34 cellular contexts compared by ENCODE assay signal in the genomic region with DNA sequence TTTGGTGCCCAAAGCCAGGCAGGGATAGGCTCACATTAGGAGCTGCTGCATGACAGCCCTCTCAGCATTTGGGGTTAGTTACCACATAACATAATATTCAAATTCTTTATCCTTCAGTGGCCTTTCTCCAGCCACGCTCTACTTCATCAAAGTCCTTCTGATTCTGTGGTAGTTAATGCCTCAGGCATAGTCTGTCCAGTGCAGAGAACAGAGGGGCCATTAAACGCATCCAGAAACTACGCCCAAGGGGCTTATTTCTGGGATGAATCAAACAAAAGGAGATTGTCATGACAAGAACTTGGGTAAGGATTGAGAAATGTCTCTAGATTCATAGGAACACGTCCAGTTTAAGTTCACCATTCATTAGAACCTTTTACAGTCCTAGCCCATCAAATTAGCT.
"Had no signal": no experiment of that assay in that cellular context is flagged by ENCODE, and none has a peak within 500 bp of the region (broad histone marks: within the 10 kb centered on the region; RNA-seq: fewer than 3 reads in every experiment).

No MANE protein-coding gene starts in this region.

- H3K4me1 ChIP-seq: adrenal gland, body of pancreas, breast epithelium had no signal

- H3K27me3 ChIP-seq: adrenal gland, body of pancreas, brain microvascular endothelial cell, breast epithelium had no signal

- H3K27ac ChIP-seq: adrenal gland, body of pancreas, brain microvascular endothelial cell, breast epithelium, VCaP had no signal

- H3K9me3 Mint-ChIP-seq: activated CD4-positive, alpha-beta memory T cell treated with anti-CD3 and anti-CD28 coated beads for 36 hours; activated naive CD4-positive, alpha-beta T cell treated with anti-CD3 and anti-CD28 coated beads for 36 hours; activated naive CD8-positive, alpha-beta T cell treated with anti-CD3 and anti-CD28 coated beads for 36 hours; activated T-helper 17 cell treated with anti-CD3 and anti-CD28 coated beads, Interleukin-2, amount 50 U/mL, for 72 hours; T-helper 2 cell treated with Interferon-gamma antibody and Interleukin-4, amounts not matched to agents 5 μg/mL and 100 μg/mL, for 36 hours had no signal

- H3K4me3 ChIP-seq: adrenal gland, body of pancreas, breast epithelium had no signal

- H3K4me3 Mint-ChIP-seq: activated B cell treated with CpG ODN at 0.5 μM for 24 hours; activated CD4-positive, alpha-beta memory T cell treated with anti-CD3 and anti-CD28 coated beads for 36 hours; activated CD4-positive, alpha-beta T cell treated with anti-CD3 and anti-CD28 coated beads, Interleukin-2, amount 10 ng/mL, durations not matched to agents 24 days and 14 days; activated CD8-positive, alpha-beta T cell treated with anti-CD3 and anti-CD28 coated beads for 36 hours; activated naive CD4-positive, alpha-beta T cell treated with anti-CD3 and anti-CD28 coated beads for 36 hours; activated naive CD8-positive, alpha-beta T cell treated with anti-CD3 and anti-CD28 coated beads for 36 hours; activated T-cell treated with anti-CD3 and anti-CD28 coated beads, Interleukin-2, amount 50 U/mL, for 4 hours; activated T-cell treated with anti-CD3 and anti-CD28 coated beads, Interleukin-2, amount 50 U/mL, for 72 hours; activated T-helper 1 cell treated with anti-CD3 and anti-CD28 coated beads, Interleukin-12 subunit alpha, Interleukin-12 subunit beta, Interleukin-2, Interleukin-4 antibody, amounts not matched to agents 30 ng/mL and 10 ng/mL and 1 ng/mL, durations not matched to agents 14 hours and 24 hours and 36 hours; activated T-helper 17 cell treated with anti-CD3 and anti-CD28 coated beads, Interleukin-2, amount 50 U/mL, for 72 hours; T-helper 1 cell treated with Interleukin-12 subunit alpha and Interleukin-12 subunit beta and Interleukin-4 antibody, amounts not matched to agents 30 μg/mL and 1 μg/mL, for 36 hours; T-helper 2 cell treated with Interferon-gamma antibody and Interleukin-4, amounts not matched to agents 5 μg/mL and 100 μg/mL, for 36 hours had no signal

- H3K27ac Mint-ChIP-seq: activated B cell treated with CpG ODN at 0.5 μM for 24 hours; activated CD4-positive, alpha-beta memory T cell treated with anti-CD3 and anti-CD28 coated beads for 36 hours; activated CD4-positive, alpha-beta T cell treated with anti-CD3 and anti-CD28 coated beads, Interleukin-2, amount 10 ng/mL, durations not matched to agents 24 days and 14 days; activated CD8-positive, alpha-beta T cell treated with anti-CD3 and anti-CD28 coated beads for 36 hours; activated naive CD4-positive, alpha-beta T cell treated with anti-CD3 and anti-CD28 coated beads for 36 hours; activated naive CD4-positive, alpha-beta T cell treated with anti-CD3 and anti-CD28 coated beads, Interleukin-2, amount 50 U/mL, for 72 hours; activated naive CD8-positive, alpha-beta T cell treated with anti-CD3 and anti-CD28 coated beads for 36 hours; activated T-cell treated with anti-CD3 and anti-CD28 coated beads, Interleukin-2, amount 50 U/mL, for 72 hours; activated T-helper 1 cell treated with anti-CD3 and anti-CD28 coated beads, Interleukin-12 subunit alpha, Interleukin-12 subunit beta, Interleukin-2, Interleukin-4 antibody, amounts not matched to agents 30 ng/mL and 10 ng/mL and 1 ng/mL, durations not matched to agents 14 hours and 24 hours and 36 hours; activated T-helper 17 cell treated with anti-CD3 and anti-CD28 coated beads, Interleukin-2, amount 50 U/mL, for 72 hours; T-helper 1 cell treated with Interleukin-12 subunit alpha and Interleukin-12 subunit beta and Interleukin-4 antibody, amounts not matched to agents 30 μg/mL and 1 μg/mL, for 36 hours; T-helper 2 cell treated with Interferon-gamma antibody and Interleukin-4, amounts not matched to agents 5 μg/mL and 100 μg/mL, for 36 hours had no signal

- H3K4me1 Mint-ChIP-seq: activated B cell treated with CpG ODN at 0.5 μM for 24 hours; activated naive CD8-positive, alpha-beta T cell treated with anti-CD3 and anti-CD28 coated beads for 36 hours had no signal

- DNase-seq: activated B cell treated with CpG ODN at 0.5 μM for 24 hours; activated CD4-positive, alpha-beta memory T cell treated with anti-CD3 and anti-CD28 coated beads for 36 hours; activated CD4-positive, alpha-beta T cell treated with anti-CD3 and anti-CD28 coated beads for 4 hours; activated CD4-positive, alpha-beta T cell treated with anti-CD3 and anti-CD28 coated beads, Interleukin-2, amount 10 ng/mL, durations not matched to agents 24 days and 14 days; activated CD4-positive, alpha-beta T cell treated with anti-CD3 and anti-CD28 coated beads, Interleukin-2, amount 50 U/mL, for 1 hour; activated CD4-positive, alpha-beta T cell treated with anti-CD3 and anti-CD28 coated beads, Interleukin-2, amount 50 U/mL, for 4 hours; activated CD4-positive, CD25-positive, alpha-beta regulatory T cell treated with anti-CD3 and anti-CD28 coated beads, Interleukin-2, amount 50 U/mL, for 72 hours; activated CD8-positive, alpha-beta memory T cell treated with anti-CD3 and anti-CD28 coated beads, Interleukin-2, amount 50 U/mL, for 4 hours; activated CD8-positive, alpha-beta T cell treated with anti-CD3 and anti-CD28 coated beads for 36 hours; activated effector memory CD4-positive, alpha-beta T cell treated with anti-CD3 and anti-CD28 coated beads, Interleukin-2, amount 50 U/mL, for 16 hours; activated gamma-delta T cell treated with Interleukin-2 at 50 U/mL for 16 hours; activated naive CD4-positive, alpha-beta T cell; activated naive CD4-positive, alpha-beta T cell treated with anti-CD3 and anti-CD28 coated beads for 36 hours; activated naive CD4-positive, alpha-beta T cell treated with anti-CD3 and anti-CD28 coated beads, Interleukin-2, amount 50 U/mL, for 16 hours; activated naive CD8-positive, alpha-beta T cell treated with anti-CD3 and anti-CD28 coated beads for 36 hours; activated T-cell treated with anti-CD3 and anti-CD28 coated beads for 4 hours; activated T-cell treated with anti-CD3 and anti-CD28 coated beads, Interleukin-2, amount 50 U/mL, for 1 hour; activated T-cell treated with anti-CD3 and anti-CD28 coated beads, Interleukin-2, amount 50 U/mL, for 4 hours; activated T-cell treated with anti-CD3 and anti-CD28 coated beads, Interleukin-2, amount 50 U/mL, for 72 hours; adrenal gland; amniotic stem cell; aorta; body of pancreas; brain microvascular endothelial cell; central memory CD4-positive, alpha-beta T cell; T-helper 2 cell; T-helper 9 cell had no signal

- ATAC-seq: activated CD8-positive, alpha-beta T cell treated with anti-CD3 and anti-CD28 coated beads for 36 hours; activated naive CD4-positive, alpha-beta T cell treated with anti-CD3 and anti-CD28 coated beads, Interleukin-2, amount 50 U/mL, for 72 hours; activated T-cell treated with anti-CD3 and anti-CD28 coated beads, Interleukin-2, amount 50 U/mL, for 4 hours; activated T-cell treated with anti-CD3 and anti-CD28 coated beads, Interleukin-2, amount 50 U/mL, for 72 hours; activated T-helper 17 cell treated with anti-CD3 and anti-CD28 coated beads, Interleukin-2, amount 50 U/mL, for 72 hours; body of pancreas had no signal

- H3K36me3 Mint-ChIP-seq: activated CD4-positive, alpha-beta memory T cell treated with anti-CD3 and anti-CD28 coated beads for 36 hours; activated naive CD8-positive, alpha-beta T cell treated with anti-CD3 and anti-CD28 coated beads for 36 hours had no signal

- H3K9me3 ChIP-seq: adrenal gland, body of pancreas had no signal

- H3K36me3 ChIP-seq: adrenal gland, brain microvascular endothelial cell, breast epithelium had no signal
